In genomic region chr16:57648590-57649442, GRCh38 we compare ENCODE assay signal across 8 cellular contexts. TPM values are rescaled to one million over a fixed set of nuclear protein-coding genes. Genes with fewer than 3 reads are reported as not detected.
DNase-seq lines count a peak whose midpoint lies in the region; ATAC-seq lines count a peak whose summit lies in the region.

No MANE protein-coding gene starts in this region.

- H3K36me3 ChIP-seq in aorta (ENCODE audit: control insufficient read depth in 1 of 2, insufficient read depth in 2 of 2, low read length in 1 of 2) = no peaks in the 10 kb centered on the region

- peak; percentile 66 for DNase-seq in COR-L47 (lab: John Stamatoyannopoulos, UW)
- DNase-seq in NCI-H1105 (lab: John Stamatoyannopoulos, UW) = peak; percentile 18
- DNase-seq in SW480 (ENCODE audit: low spot score) = peak; percentile 69
- peak; percentile 70 for DNase-seq in activated naive CD8-positive, alpha-beta T cell treated with anti-CD3 and anti-CD28 coated beads, Interleukin-2, amount 50 U/mL, for 16 hours (ENCODE audit: low read depth, low spot score)
- DNase-seq in left cardiac atrium = peak; percentile 75
- DNase-seq in putamen (ENCODE audit: low spot score) = peak; percentile 78
- DNase-seq in aorta = peak; percentile 75 to 89

- H3K4me1 ChIP-seq in aorta (ENCODE audit: control insufficient read depth in 1 of 2, insufficient read depth in 2 of 2, low read length in 2 of 2) = no peaks in the 10 kb centered on the region

- ATAC-seq in GM21717 (IDR thresholded peaks at IDR 0.05; ENCODE audit: unreplicated experiment) = peak; percentile 58
- ATAC-seq in left cardiac atrium = peak; percentile 58 to 69
- ATAC-seq in aorta (ENCODE audit: low FRiP score) = peak; percentile 80

- no peak overlapping the region for H3K27ac ChIP-seq in aorta (ENCODE audit: low read depth in 1 of 2, low read length in 2 of 2)

- WGBS in aorta, 2 donors = 40 to 44% methylated on average over 18 of the region's 18 CpGs

- no peaks in the 10 kb centered on the region for H3K27me3 ChIP-seq in aorta (ENCODE audit: control insufficient read depth in 1 of 2, insufficient read depth in 2 of 2, low read length in 1 of 2)

- H3K4me3 ChIP-seq in aorta (ENCODE audit: low read length in 2 of 2) = no peak overlapping the region

- H3K9me3 ChIP-seq in aorta (ENCODE audit: control insufficient read depth, low read length) = no peaks in the 10 kb centered on the region

- intact Hi-C loops in left cardiac atrium (cut with DNase I) (loop anchor here (2.0 to 5.0 kb wide), 3 partner anchors 47 to 58 kb away; no protein-coding TSS in a partner anchor), aorta (cut with DNase I) (loop anchor here (2.0 to 5.0 kb wide), 4 partner anchors 37 to 72 kb away; no protein-coding TSS in a partner anchor)

RNA-seq across cellular contexts. Expression of gene ADGRG3, which starts 19.3 kb away (rescaled TPM):
- total RNA-seq in left cardiac atrium (1 to 10 TPM in 1 of 2 donors, under 1 TPM in 1; 0.97 to 1.1 TPM), aorta (1 to 10 TPM in 1 of 2 donors, under 1 TPM in 1; 0.84 to 3.9 TPM)
- under 1 TPM; 0.08 to 0.25 TPM for polyA plus RNA-seq in aorta

RNA-seq across cellular contexts. Expression of gene ADGRG1, which starts 20.4 kb away (rescaled TPM):
- total RNA-seq in left cardiac atrium = 10 to 100 TPM; 22.9 to 41.9 TPM
- total RNA-seq in aorta = 10 to 100 TPM; 33.0 to 68.4 TPM
- polyA plus RNA-seq in aorta = 1 to 10 TPM; 1.2 to 2.1 TPM

RNA-seq across cellular contexts. Expression of gene DRC7, which starts 45.8 kb away (rescaled TPM):
- not detected for total RNA-seq in left cardiac atrium
- not detected for total RNA-seq in aorta
- polyA plus RNA-seq in aorta = under 1 TPM in 1 of 2 donors, not detected in 1; 0.08 TPM

Comparison
In these comparisons a context has a peak if more than half of its experiments do, and no peak if none do; other contexts are left out.
1. DNase-seq: peak in every context shown above with its lines; median percentile 82 in aorta; 78 in putamen; 75 in left cardiac atrium; 70 in activated naive CD8-positive, alpha-beta T cell treated with anti-CD3 and anti-CD28 coated beads, Interleukin-2, amount 50 U/mL, for 16 hours; 69 in SW480; 66 in COR-L47; 18 in NCI-H1105.